Comparison of ENCODE assay signal across 34 cellular contexts in genomic region chr3:157381606-157382005, GRCh38. TPM values are rescaled to one million over a fixed set of nuclear protein-coding genes. Genes with fewer than 3 reads are reported as not detected.
"Had no signal": no experiment of that assay in that cellular context is flagged by ENCODE, and none has a peak within 500 bp of the region (broad histone marks: within the 10 kb centered on the region; RNA-seq: fewer than 3 reads in every experiment).

No MANE protein-coding gene starts in this region.

- H3K9me3 ChIP-seq: adrenal gland, body of pancreas, esophagus muscularis mucosa, gastrocnemius medialis, heart left ventricle had no signal

- H3K27me3 Mint-ChIP-seq: activated CD8-positive, alpha-beta T cell treated with anti-CD3 and anti-CD28 coated beads for 36 hours; activated naive CD4-positive, alpha-beta T cell treated with anti-CD3 and anti-CD28 coated beads, Interleukin-2, amount 50 U/mL, for 24 hours; activated naive CD8-positive, alpha-beta T cell treated with anti-CD3 and anti-CD28 coated beads for 36 hours; activated naive CD8-positive, alpha-beta T cell treated with anti-CD3 and anti-CD28 coated beads, Interleukin-2, amount 50 U/mL, for 24 hours; T-helper 17 cell had no signal

- H3K4me1 ChIP-seq: body of pancreas, gastrocnemius medialis, heart left ventricle had no signal

- DNase-seq: activated B cell treated with CpG ODN at 0.5 μM for 24 hours; activated CD4-positive, alpha-beta T cell treated with anti-CD3 and anti-CD28 coated beads for 48 hours; activated CD4-positive, alpha-beta T cell treated with anti-CD3 and anti-CD28 coated beads, Interleukin-2, amount 50 U/mL, for 1 hour; activated CD4-positive, alpha-beta T cell treated with anti-CD3 and anti-CD28 coated beads, Interleukin-2, amount 50 U/mL, for 48 hours; activated CD8-positive, alpha-beta memory T cell treated with anti-CD3 and anti-CD28 coated beads for 24 hours; activated CD8-positive, alpha-beta T cell treated with anti-CD3 and anti-CD28 coated beads for 36 hours; activated effector memory CD4-positive, alpha-beta T cell treated with anti-CD3 and anti-CD28 coated beads, Interleukin-2, amount 50 U/mL, for 16 hours; activated naive CD4-positive, alpha-beta T cell treated with anti-CD3 and anti-CD28 coated beads for 36 hours; activated naive CD8-positive, alpha-beta T cell treated with anti-CD3 and anti-CD28 coated beads for 36 hours; activated naive CD8-positive, alpha-beta T cell treated with anti-CD3 and anti-CD28 coated beads, Interleukin-2, amount 50 U/mL, for 24 hours; activated T-cell treated with anti-CD3 and anti-CD28 coated beads, Interleukin-2, amount 50 U/mL, for 48 hours; adrenal gland; amygdala; aorta; body of pancreas; caudate nucleus; cortex of kidney; dermis blood vessel endothelial cell; effector CD4-positive, alpha-beta T cell; effector memory CD8-positive, alpha-beta T cell; erythroblast; foreskin fibroblast; gastrocnemius medialis; glutamatergic neuron; heart left ventricle; T-helper 1 cell; T-helper 17 cell; T1000; WERI-Rb-1 had no signal

- H3K36me3 ChIP-seq: adrenal gland, esophagus muscularis mucosa, gastrocnemius medialis, heart left ventricle, WERI-Rb-1 had no signal

- H3K27me3 ChIP-seq: adrenal gland, body of pancreas, esophagus muscularis mucosa, gastrocnemius medialis, heart left ventricle had no signal

- H3K4me1 Mint-ChIP-seq: activated B cell treated with CpG ODN at 0.5 μM for 24 hours; activated naive CD4-positive, alpha-beta T cell treated with anti-CD3 and anti-CD28 coated beads, Interleukin-2, amount 50 U/mL, for 24 hours; activated naive CD8-positive, alpha-beta T cell treated with anti-CD3 and anti-CD28 coated beads for 36 hours; activated naive CD8-positive, alpha-beta T cell treated with anti-CD3 and anti-CD28 coated beads, Interleukin-2, amount 50 U/mL, for 24 hours; T-helper 17 cell had no signal

- H3K27ac Mint-ChIP-seq: activated B cell treated with CpG ODN at 0.5 μM for 24 hours; activated CD8-positive, alpha-beta T cell treated with anti-CD3 and anti-CD28 coated beads for 36 hours; activated naive CD4-positive, alpha-beta T cell treated with anti-CD3 and anti-CD28 coated beads for 36 hours; activated naive CD4-positive, alpha-beta T cell treated with anti-CD3 and anti-CD28 coated beads, Interleukin-2, amount 50 U/mL, for 24 hours; activated naive CD8-positive, alpha-beta T cell treated with anti-CD3 and anti-CD28 coated beads for 36 hours; activated naive CD8-positive, alpha-beta T cell treated with anti-CD3 and anti-CD28 coated beads, Interleukin-2, amount 50 U/mL, for 24 hours; activated T-helper 1 cell treated with anti-CD3 and anti-CD28 coated beads, Interleukin-12 subunit alpha, Interleukin-12 subunit beta, Interleukin-2, Interleukin-4 antibody, amounts not matched to agents 30 ng/mL and 10 ng/mL and 1 ng/mL, durations not matched to agents 14 hours and 24 hours and 36 hours; activated T-helper 2 cell treated with anti-CD3 and anti-CD28 coated beads, Interferon-gamma antibody, Interleukin-2, Interleukin-4, amounts not matched to agents 10 μg/mL and 5 μg/mL and 100 μg/mL, durations not matched to agents 14 hours and 24 hours and 36 hours; effector memory CD8-positive, alpha-beta T cell; T-helper 17 cell; T-helper 2 cell treated with Interferon-gamma antibody and Interleukin-4, amounts not matched to agents 5 μg/mL and 100 μg/mL, for 36 hours had no signal

- H3K27ac ChIP-seq: adrenal gland, body of pancreas, esophagus muscularis mucosa, gastrocnemius medialis, heart left ventricle, WERI-Rb-1 had no signal

- H3K4me3 ChIP-seq: adrenal gland, body of pancreas, esophagus muscularis mucosa, gastrocnemius medialis, heart left ventricle had no signal

- H3K4me3 Mint-ChIP-seq: activated B cell treated with CpG ODN at 0.5 μM for 24 hours; activated CD8-positive, alpha-beta T cell treated with anti-CD3 and anti-CD28 coated beads for 36 hours; activated naive CD4-positive, alpha-beta T cell treated with anti-CD3 and anti-CD28 coated beads for 36 hours; activated naive CD4-positive, alpha-beta T cell treated with anti-CD3 and anti-CD28 coated beads, Interleukin-2, amount 50 U/mL, for 24 hours; activated naive CD8-positive, alpha-beta T cell treated with anti-CD3 and anti-CD28 coated beads for 36 hours; activated naive CD8-positive, alpha-beta T cell treated with anti-CD3 and anti-CD28 coated beads, Interleukin-2, amount 50 U/mL, for 24 hours; activated T-helper 1 cell treated with anti-CD3 and anti-CD28 coated beads, Interleukin-12 subunit alpha, Interleukin-12 subunit beta, Interleukin-2, Interleukin-4 antibody, amounts not matched to agents 30 ng/mL and 10 ng/mL and 1 ng/mL, durations not matched to agents 14 hours and 24 hours and 36 hours; effector memory CD8-positive, alpha-beta T cell; T-helper 17 cell; T-helper 2 cell treated with Interferon-gamma antibody and Interleukin-4, amounts not matched to agents 5 μg/mL and 100 μg/mL, for 36 hours had no signal

- H3K9me3 Mint-ChIP-seq: activated B cell treated with CpG ODN at 0.5 μM for 24 hours; activated CD8-positive, alpha-beta T cell treated with anti-CD3 and anti-CD28 coated beads for 36 hours; activated naive CD4-positive, alpha-beta T cell treated with anti-CD3 and anti-CD28 coated beads for 36 hours; activated naive CD4-positive, alpha-beta T cell treated with anti-CD3 and anti-CD28 coated beads, Interleukin-2, amount 50 U/mL, for 24 hours; activated naive CD8-positive, alpha-beta T cell treated with anti-CD3 and anti-CD28 coated beads for 36 hours; activated naive CD8-positive, alpha-beta T cell treated with anti-CD3 and anti-CD28 coated beads, Interleukin-2, amount 50 U/mL, for 24 hours; activated T-helper 1 cell treated with anti-CD3 and anti-CD28 coated beads, Interleukin-12 subunit alpha, Interleukin-12 subunit beta, Interleukin-2, Interleukin-4 antibody, amounts not matched to agents 30 ng/mL and 10 ng/mL and 1 ng/mL, durations not matched to agents 14 hours and 24 hours and 36 hours; activated T-helper 2 cell treated with anti-CD3 and anti-CD28 coated beads, Interferon-gamma antibody, Interleukin-2, Interleukin-4, amounts not matched to agents 10 μg/mL and 5 μg/mL and 100 μg/mL, durations not matched to agents 14 hours and 24 hours and 36 hours; effector memory CD8-positive, alpha-beta T cell; T-helper 2 cell treated with Interferon-gamma antibody and Interleukin-4, amounts not matched to agents 5 μg/mL and 100 μg/mL, for 36 hours had no signal

RNA-seq across cellular contexts. Expression of gene PTX3, which starts 55.0 kb away (rescaled TPM):
- total RNA-seq: activated B cell treated with CpG ODN at 0.5 μM for 24 hours; activated naive CD4-positive, alpha-beta T cell treated with anti-CD3 and anti-CD28 coated beads for 36 hours; activated T-helper 1 cell treated with anti-CD3 and anti-CD28 coated beads, Interleukin-12 subunit alpha, Interleukin-12 subunit beta, Interleukin-2, Interleukin-4 antibody, amounts not matched to agents 30 ng/mL and 10 ng/mL and 1 ng/mL, durations not matched to agents 14 hours and 24 hours and 36 hours; activated T-helper 2 cell treated with anti-CD3 and anti-CD28 coated beads, Interferon-gamma antibody, Interleukin-2, Interleukin-4, amounts not matched to agents 10 μg/mL and 5 μg/mL and 100 μg/mL, durations not matched to agents 14 hours and 24 hours and 36 hours had no signal
